34 cellular contexts compared by ENCODE assay signal in genomic region chr10:118943253-118943652, GRCh38.
"Had no signal": no experiment of that assay in that cellular context is flagged by ENCODE, and none has a peak within 500 bp of the region (broad histone marks: within the 10 kb centered on the region; RNA-seq: fewer than 3 reads in every experiment).

No MANE protein-coding gene starts in this region.

- H3K4me3 Mint-ChIP-seq: activated CD4-positive, alpha-beta memory T cell treated with anti-CD3 and anti-CD28 coated beads for 36 hours; activated CD4-positive, alpha-beta T cell treated with anti-CD3 and anti-CD28 coated beads for 36 hours; activated CD4-positive, alpha-beta T cell treated with anti-CD3 and anti-CD28 coated beads, Interleukin-2, amount 10 ng/mL, durations not matched to agents 24 days and 14 days; activated CD8-positive, alpha-beta T cell treated with anti-CD3 and anti-CD28 coated beads, Interleukin-2, amount 10 ng/mL, durations not matched to agents 7 days and 5 days; activated naive CD8-positive, alpha-beta T cell; activated naive CD8-positive, alpha-beta T cell treated with anti-CD3 and anti-CD28 coated beads, Interleukin-2, amount 50 U/mL, for 24 hours; activated T-cell treated with anti-CD3 and anti-CD28 coated beads, Interleukin-2, amount 50 U/mL, for 4 hours; activated T-helper 17 cell treated with anti-CD3 and anti-CD28 coated beads, Interleukin-2, amount 50 U/mL, for 72 hours; T-helper 17 cell; T-helper 2 cell treated with Interferon-gamma antibody and Interleukin-4, amounts not matched to agents 5 μg/mL and 100 μg/mL, for 36 hours had no signal

- FAIRE-seq: colon, endometrium, endothelial cell of umbilical vein had no signal

- H3K27me3 ChIP-seq: adrenal gland, body of pancreas, esophagus squamous epithelium, gastroesophageal sphincter had no signal

- H3K27ac ChIP-seq: adrenal gland, body of pancreas, epithelial cell of prostate, esophagus squamous epithelium, gastroesophageal sphincter, WERI-Rb-1 had no signal

- H3K9me3 ChIP-seq: adrenal gland, body of pancreas, esophagus squamous epithelium, gastroesophageal sphincter had no signal

- H3K4me1 Mint-ChIP-seq: activated CD4-positive, alpha-beta T cell treated with anti-CD3 and anti-CD28 coated beads for 36 hours; activated naive CD8-positive, alpha-beta T cell treated with anti-CD3 and anti-CD28 coated beads, Interleukin-2, amount 50 U/mL, for 24 hours; activated T-helper 17 cell treated with anti-CD3 and anti-CD28 coated beads, Interleukin-2, amount 50 U/mL, for 72 hours had no signal

- H3K9me3 Mint-ChIP-seq: activated CD4-positive, alpha-beta memory T cell treated with anti-CD3 and anti-CD28 coated beads for 36 hours; activated naive CD8-positive, alpha-beta T cell treated with anti-CD3 and anti-CD28 coated beads, Interleukin-2, amount 50 U/mL, for 24 hours; activated T-cell treated with anti-CD3 and anti-CD28 coated beads, Interleukin-2, amount 50 U/mL, for 4 hours; T-helper 2 cell treated with Interferon-gamma antibody and Interleukin-4, amounts not matched to agents 5 μg/mL and 100 μg/mL, for 36 hours had no signal

- H3K4me1 ChIP-seq: adrenal gland, body of pancreas had no signal

- DNase-seq: activated CD4-positive, alpha-beta memory T cell treated with anti-CD3 and anti-CD28 coated beads for 36 hours; activated CD4-positive, alpha-beta T cell treated with anti-CD3 and anti-CD28 coated beads for 36 hours; activated CD4-positive, alpha-beta T cell treated with anti-CD3 and anti-CD28 coated beads, Interleukin-2, amount 10 ng/mL, durations not matched to agents 24 days and 14 days; activated CD4-positive, CD25-positive, alpha-beta regulatory T cell; activated CD4-positive, CD25-positive, alpha-beta regulatory T cell treated with anti-CD3 and anti-CD28 coated beads, Interleukin-2, amount 50 U/mL, for 72 hours; activated CD8-positive, alpha-beta T cell treated with anti-CD3 and anti-CD28 coated beads, Interleukin-2, amount 10 ng/mL, durations not matched to agents 7 days and 5 days; activated effector memory CD4-positive, alpha-beta T cell treated with Interleukin-2 at 50 U/mL for 16 hours; activated gamma-delta T cell treated with Interleukin-2 at 50 U/mL for 16 hours; activated naive CD4-positive, alpha-beta T cell treated with anti-CD3 and anti-CD28 coated beads, Interleukin-2, amount 50 U/mL, for 16 hours; activated naive CD4-positive, alpha-beta T cell treated with Interleukin-2 at 50 U/mL for 16 hours; activated naive CD8-positive, alpha-beta T cell treated with anti-CD3 and anti-CD28 coated beads, Interleukin-2, amount 50 U/mL, for 24 hours; activated T-cell treated with anti-CD3 and anti-CD28 coated beads, Interleukin-2, amount 50 U/mL, for 4 hours; amygdala; aorta; body of pancreas; caudate nucleus; cortex of kidney; dermis blood vessel endothelial cell; effector CD8-positive, alpha-beta T cell; esophagus squamous epithelium; foreskin melanocyte; T-helper 1 cell; T-helper 17 cell; T1000; WERI-Rb-1 had no signal

- ATAC-seq: activated CD4-positive, alpha-beta T cell treated with anti-CD3 and anti-CD28 coated beads for 36 hours; activated CD8-positive, alpha-beta T cell treated with anti-CD3 and anti-CD28 coated beads, Interleukin-2, amount 10 ng/mL, durations not matched to agents 7 days and 5 days; activated naive CD8-positive, alpha-beta T cell treated with anti-CD3 and anti-CD28 coated beads, Interleukin-2, amount 50 U/mL, for 24 hours; activated T-cell treated with anti-CD3 and anti-CD28 coated beads, Interleukin-2, amount 50 U/mL, for 4 hours; activated T-helper 17 cell treated with anti-CD3 and anti-CD28 coated beads, Interleukin-2, amount 50 U/mL, for 72 hours; body of pancreas; gastroesophageal sphincter; T-helper 17 cell had no signal

- H3K27ac Mint-ChIP-seq: activated CD4-positive, alpha-beta memory T cell treated with anti-CD3 and anti-CD28 coated beads for 36 hours; activated CD4-positive, alpha-beta T cell treated with anti-CD3 and anti-CD28 coated beads for 36 hours; activated CD4-positive, alpha-beta T cell treated with anti-CD3 and anti-CD28 coated beads, Interleukin-2, amount 10 ng/mL, durations not matched to agents 24 days and 14 days; activated CD8-positive, alpha-beta T cell treated with anti-CD3 and anti-CD28 coated beads, Interleukin-2, amount 10 ng/mL, durations not matched to agents 7 days and 5 days; activated naive CD8-positive, alpha-beta T cell; activated naive CD8-positive, alpha-beta T cell treated with anti-CD3 and anti-CD28 coated beads, Interleukin-2, amount 50 U/mL, for 24 hours; activated T-helper 17 cell treated with anti-CD3 and anti-CD28 coated beads, Interleukin-2, amount 50 U/mL, for 72 hours; T-helper 17 cell; T-helper 2 cell treated with Interferon-gamma antibody and Interleukin-4, amounts not matched to agents 5 μg/mL and 100 μg/mL, for 36 hours had no signal

- H3K36me3 ChIP-seq: adrenal gland, esophagus squamous epithelium, gastroesophageal sphincter, WERI-Rb-1 had no signal

- H3K36me3 Mint-ChIP-seq: activated CD4-positive, alpha-beta memory T cell treated with anti-CD3 and anti-CD28 coated beads for 36 hours; activated naive CD8-positive, alpha-beta T cell had no signal

- H3K4me3 ChIP-seq: adrenal gland, body of pancreas, esophagus squamous epithelium, gastroesophageal sphincter had no signal
